Comparison of ENCODE assay signal across 1 cellular context in the genomic region with DNA sequence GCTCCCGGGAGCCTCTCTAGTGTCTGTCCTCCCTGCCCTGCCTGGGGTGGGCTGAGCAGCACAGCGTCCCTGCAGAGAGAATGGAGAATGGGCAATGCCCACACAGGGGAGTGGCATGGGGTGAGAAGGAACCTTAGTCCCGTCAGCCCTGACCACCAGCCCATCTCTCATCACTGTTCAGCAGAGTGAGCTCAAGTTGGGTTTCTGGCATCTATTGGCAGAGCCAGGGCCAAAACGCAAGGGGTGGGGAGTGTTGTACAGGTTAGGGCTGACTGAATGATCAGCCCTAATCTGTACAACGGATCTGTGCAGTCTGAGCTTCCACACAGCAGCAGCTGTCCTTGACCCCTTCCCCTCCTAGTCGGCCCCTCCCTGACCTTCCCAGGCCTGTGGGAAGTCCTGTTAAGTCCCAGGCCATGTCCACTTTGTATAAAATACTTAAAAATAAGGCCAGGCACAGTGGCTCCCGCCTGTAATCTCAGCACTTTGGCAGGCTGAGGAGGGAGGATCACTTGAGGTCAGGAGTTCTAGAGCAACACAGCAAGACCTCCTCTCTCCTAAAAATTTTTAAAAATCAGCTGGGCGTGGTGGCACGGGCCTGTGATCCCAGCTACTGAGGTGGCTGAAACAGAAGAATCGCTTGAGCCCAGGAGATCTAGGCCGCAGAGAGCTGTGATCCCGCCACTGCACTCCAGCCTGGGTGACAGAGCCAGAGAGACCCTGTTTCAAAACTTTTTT.
TF ChIP-seq lines count a peak whose summit lies in the region.

No MANE protein-coding gene starts in this region.

TF ChIP-seq in A549, 52 proteins besides CTCF, POLR2A, EP300 and RAD21 (continued from another document):
- TF ChIP-seq, protein P1, sequence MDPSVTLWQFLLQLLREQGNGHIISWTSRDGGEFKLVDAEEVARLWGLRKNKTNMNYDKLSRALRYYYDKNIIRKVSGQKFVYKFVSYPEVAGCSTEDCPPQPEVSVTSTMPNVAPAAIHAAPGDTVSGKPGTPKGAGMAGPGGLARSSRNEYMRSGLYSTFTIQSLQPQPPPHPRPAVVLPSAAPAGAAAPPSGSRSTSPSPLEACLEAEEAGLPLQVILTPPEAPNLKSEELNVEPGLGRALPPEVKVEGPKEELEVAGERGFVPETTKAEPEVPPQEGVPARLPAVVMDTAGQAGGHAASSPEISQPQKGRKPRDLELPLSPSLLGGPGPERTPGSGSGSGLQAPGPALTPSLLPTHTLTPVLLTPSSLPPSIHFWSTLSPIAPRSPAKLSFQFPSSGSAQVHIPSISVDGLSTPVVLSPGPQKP (IDR thresholded peaks at IDR 0.05; ENCODE audit: low read depth, low read length) = no peak
- TF ChIP-seq KDM1A (IDR thresholded peaks at IDR 0.05; ENCODE audit: low read depth) (no peak), HOXB5 (CRISPR knock-in tag; IDR thresholded peaks at IDR 0.05) (no peak), KDM5A (IDR thresholded peaks at IDR 0.05) (no peak), TP53 (CRISPR knock-in tag; IDR thresholded peaks at IDR 0.05) (no peak), BHLHE40 (IDR thresholded peaks at IDR 0.05; ENCODE audit: low read depth, low read length) (no peak), ZFP36 (IDR thresholded peaks at IDR 0.05; ENCODE audit: borderline replicate concordance, partially characterized antibody) (no peak), JUN (IDR thresholded peaks at IDR 0.05) (no peak), PHF8 (IDR thresholded peaks at IDR 0.05; ENCODE audit: borderline replicate concordance, low read depth) (no peak), RCOR1 (IDR thresholded peaks at IDR 0.05; ENCODE audit: low read depth, low read length) (no peak)
- TF ChIP-seq, protein P2, sequence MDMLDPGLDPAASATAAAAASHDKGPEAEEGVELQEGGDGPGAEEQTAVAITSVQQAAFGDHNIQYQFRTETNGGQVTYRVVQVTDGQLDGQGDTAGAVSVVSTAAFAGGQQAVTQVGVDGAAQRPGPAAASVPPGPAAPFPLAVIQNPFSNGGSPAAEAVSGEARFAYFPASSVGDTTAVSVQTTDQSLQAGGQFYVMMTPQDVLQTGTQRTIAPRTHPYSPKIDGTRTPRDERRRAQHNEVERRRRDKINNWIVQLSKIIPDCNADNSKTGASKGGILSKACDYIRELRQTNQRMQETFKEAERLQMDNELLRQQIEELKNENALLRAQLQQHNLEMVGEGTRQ (IDR thresholded peaks at IDR 0.05) = no peak
- TF ChIP-seq, protein P3, sequence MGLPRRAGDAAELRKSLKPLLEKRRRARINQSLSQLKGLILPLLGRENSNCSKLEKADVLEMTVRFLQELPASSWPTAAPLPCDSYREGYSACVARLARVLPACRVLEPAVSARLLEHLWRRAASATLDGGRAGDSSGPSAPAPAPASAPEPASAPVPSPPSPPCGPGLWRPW (IDR thresholded peaks at IDR 0.05) = no peak
